In the genomic region with DNA sequence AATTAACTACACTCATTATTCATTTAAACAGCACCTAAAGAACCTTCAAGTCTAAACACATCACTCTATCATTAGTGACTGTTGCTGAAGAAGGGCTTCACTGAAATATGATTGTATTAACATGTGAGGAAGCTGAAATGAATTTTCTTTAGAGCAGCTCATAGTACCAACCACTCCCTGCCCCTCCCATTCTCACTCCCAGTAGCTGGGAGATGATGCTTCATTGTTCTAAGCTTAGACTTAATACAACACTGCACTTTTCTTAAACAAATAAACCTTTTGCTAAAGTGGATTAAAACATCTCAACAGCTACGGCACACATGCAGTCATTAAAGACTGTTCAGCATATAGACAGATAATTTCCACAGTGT, we compare ENCODE assay signal across 10 cellular contexts.
A peak's percentile ranks its signal among the peaks of the same experiment; 100 is the strongest.
DNase-seq lines count a peak whose midpoint lies in the region; ATAC-seq lines count a peak whose summit lies in the region.
"Had no signal": no experiment of that assay in that cellular context is flagged by ENCODE, and none has a peak within 500 bp of the region (broad histone marks: within the 10 kb centered on the region; RNA-seq: fewer than 3 reads in every experiment).

No MANE protein-coding gene starts in this region.

- H3K4me1 ChIP-seq in muscle layer of duodenum (ENCODE audit: control insufficient read depth in 1 of 2, insufficient read depth in 2 of 2, low read length in 2 of 2) = peaks cover 7 to 22% of the 10 kb centered on the region in 2 donors

- DNase-seq in AG20443 (ENCODE audit: low spot score) (peak; percentile 23), EH (ENCODE audit: low read depth) (peak; percentile 49), GM03348 (ENCODE audit: low spot score) (no peak), germinal center (ENCODE audit: low spot score) (no peak)
- DNase-seq: Calu3 had no signal

- H3K4me1 Mint-ChIP-seq in activated T-helper 17 cell treated with anti-CD3 and anti-CD28 coated beads, Interleukin-2, amount 50 U/mL, for 72 hours = peaks cover 46% of the 10 kb centered on the region

- H3K36me3 Mint-ChIP-seq in activated T-helper 17 cell treated with anti-CD3 and anti-CD28 coated beads, Interleukin-2, amount 50 U/mL, for 72 hours (ENCODE audit: low read depth) = peaks cover 34% of the 10 kb centered on the region

- H3K27me3 Mint-ChIP-seq in activated T-helper 17 cell treated with anti-CD3 and anti-CD28 coated beads, Interleukin-2, amount 50 U/mL, for 72 hours = no peaks in the 10 kb centered on the region

- H3K4me3 Mint-ChIP-seq in activated T-helper 17 cell treated with anti-CD3 and anti-CD28 coated beads, Interleukin-2, amount 50 U/mL, for 72 hours = peak overlapping the region; percentile 88

- H3K4me3 ChIP-seq in muscle layer of duodenum (ENCODE audit: low read depth in 1 of 2, low read length in 2 of 2) = peak overlapping the region in 1 of 2 donors; percentile 14
- H3K4me3 ChIP-seq: GM12878 had no signal

- peak overlapping the region; percentile 49 for H3K27ac ChIP-seq in muscle layer of duodenum (ENCODE audit: low read length)

- H3K9me3 Mint-ChIP-seq in activated T-helper 17 cell treated with anti-CD3 and anti-CD28 coated beads, Interleukin-2, amount 50 U/mL, for 72 hours = no peaks in the 10 kb centered on the region

- ATAC-seq in activated T-helper 17 cell treated with anti-CD3 and anti-CD28 coated beads, Interleukin-2, amount 50 U/mL, for 72 hours (replicated peaks) = no peak
- no peak for ATAC-seq in GM21528 (IDR thresholded peaks at IDR 0.05; ENCODE audit: low FRiP score, unreplicated experiment)
- ATAC-seq in GM19397 (IDR thresholded peaks at IDR 0.05; ENCODE audit: unreplicated experiment) = no peak
- ATAC-seq: GM12878 had no signal

- no peaks in the 10 kb centered on the region for H3K36me3 ChIP-seq in muscle layer of duodenum (ENCODE audit: control insufficient read depth in 1 of 2, insufficient read depth in 2 of 2, low read length in 2 of 2)

- H3K27ac Mint-ChIP-seq in activated T-helper 17 cell treated with anti-CD3 and anti-CD28 coated beads, Interleukin-2, amount 50 U/mL, for 72 hours = peak overlapping the region; percentile 94

- H3K9me3 ChIP-seq in muscle layer of duodenum (ENCODE audit: control insufficient read depth in 1 of 2, low read length in 2 of 2) = no peaks in the 10 kb centered on the region

- H3K27me3 ChIP-seq in muscle layer of duodenum (ENCODE audit: low read depth, low read length) = no peaks in the 10 kb centered on the region

Comparison
In these comparisons a context has a peak if more than half of its experiments do, and no peak if none do; other contexts are left out.
1. DNase-seq: peak in AG20443 (single experiment) and EH (single experiment); none in GM03348 (single experiment) and germinal center (single experiment).